31 cellular contexts compared by ENCODE assay signal in the genomic region with DNA sequence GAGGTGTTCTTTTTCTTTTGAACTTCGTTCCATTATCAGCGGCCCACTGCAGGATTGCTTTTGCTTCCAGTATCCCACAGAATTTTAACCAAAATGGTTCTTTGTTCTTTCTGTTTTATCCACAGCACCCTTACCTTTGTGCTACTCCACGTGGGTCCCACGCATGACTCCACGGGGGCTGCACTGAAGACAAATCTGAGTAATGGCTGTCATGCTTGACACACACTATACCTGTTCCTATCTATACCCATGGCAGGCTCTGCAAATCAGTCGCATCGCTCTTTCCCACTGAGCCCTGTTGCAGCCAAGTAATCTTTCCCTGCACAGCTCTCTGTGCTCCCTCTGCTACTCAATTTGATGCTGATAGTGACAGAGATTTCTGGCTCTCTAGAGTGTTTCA.
"Had no signal": no experiment of that assay in that cellular context is flagged by ENCODE, and none has a peak within 500 bp of the region (broad histone marks: within the 10 kb centered on the region; RNA-seq: fewer than 3 reads in every experiment).

No MANE protein-coding gene starts in this region.

- ATAC-seq: activated naive CD4-positive, alpha-beta T cell treated with anti-CD3 and anti-CD28 coated beads, Interleukin-2, amount 50 U/mL, for 72 hours; activated naive CD8-positive, alpha-beta T cell treated with anti-CD3 and anti-CD28 coated beads, Interleukin-2, amount 50 U/mL, for 24 hours; activated T-cell treated with anti-CD3 and anti-CD28 coated beads, Interleukin-2, amount 50 U/mL, for 4 hours; activated T-cell treated with anti-CD3 and anti-CD28 coated beads, Interleukin-2, amount 50 U/mL, for 72 hours; activated T-helper 17 cell treated with anti-CD3 and anti-CD28 coated beads, Interleukin-2, amount 50 U/mL, for 72 hours; body of pancreas had no signal

- DNase-seq: activated effector memory CD4-positive, alpha-beta T cell treated with anti-CD3 and anti-CD28 coated beads, Interleukin-2, amount 50 U/mL, for 16 hours; activated effector memory CD4-positive, alpha-beta T cell treated with Interleukin-2 at 50 U/mL for 16 hours; activated gamma-delta T cell; activated gamma-delta T cell treated with Interleukin-2 at 50 U/mL for 16 hours; activated naive CD4-positive, alpha-beta T cell; activated naive CD4-positive, alpha-beta T cell treated with anti-CD3 and anti-CD28 coated beads for 36 hours; activated naive CD4-positive, alpha-beta T cell treated with anti-CD3 and anti-CD28 coated beads, Interleukin-2, amount 10 ng/mL, durations not matched to agents 7 days and 5 days; activated naive CD4-positive, alpha-beta T cell treated with anti-CD3 and anti-CD28 coated beads, Interleukin-2, amount 50 U/mL, for 16 hours; activated naive CD4-positive, alpha-beta T cell treated with Interleukin-2 at 50 U/mL for 16 hours; activated naive CD8-positive, alpha-beta T cell treated with anti-CD3 and anti-CD28 coated beads for 36 hours; activated naive CD8-positive, alpha-beta T cell treated with anti-CD3 and anti-CD28 coated beads, Interleukin-2, amount 10 ng/mL, durations not matched to agents 7 days and 5 days; activated naive CD8-positive, alpha-beta T cell treated with anti-CD3 and anti-CD28 coated beads, Interleukin-2, amount 50 U/mL, for 24 hours; activated T-cell treated with anti-CD3 and anti-CD28 coated beads, Interleukin-2, amount 50 U/mL, for 1 hour; activated T-cell treated with anti-CD3 and anti-CD28 coated beads, Interleukin-2, amount 50 U/mL, for 24 hours; activated T-cell treated with anti-CD3 and anti-CD28 coated beads, Interleukin-2, amount 50 U/mL, for 4 hours; activated T-cell treated with anti-CD3 and anti-CD28 coated beads, Interleukin-2, amount 50 U/mL, for 48 hours; activated T-cell treated with anti-CD3 and anti-CD28 coated beads, Interleukin-2, amount 50 U/mL, for 72 hours; adrenal gland; amniotic stem cell; amygdala; anterior cingulate cortex; aorta; body of pancreas; brain microvascular endothelial cell; central memory CD4-positive, alpha-beta T cell; cerebellar nuclear complex had no signal

- H3K27ac ChIP-seq: adrenal gland, ascending aorta, body of pancreas, brain microvascular endothelial cell, breast epithelium, cardiac muscle cell had no signal
